10 cellular contexts compared by ENCODE assay signal in the genomic region with DNA sequence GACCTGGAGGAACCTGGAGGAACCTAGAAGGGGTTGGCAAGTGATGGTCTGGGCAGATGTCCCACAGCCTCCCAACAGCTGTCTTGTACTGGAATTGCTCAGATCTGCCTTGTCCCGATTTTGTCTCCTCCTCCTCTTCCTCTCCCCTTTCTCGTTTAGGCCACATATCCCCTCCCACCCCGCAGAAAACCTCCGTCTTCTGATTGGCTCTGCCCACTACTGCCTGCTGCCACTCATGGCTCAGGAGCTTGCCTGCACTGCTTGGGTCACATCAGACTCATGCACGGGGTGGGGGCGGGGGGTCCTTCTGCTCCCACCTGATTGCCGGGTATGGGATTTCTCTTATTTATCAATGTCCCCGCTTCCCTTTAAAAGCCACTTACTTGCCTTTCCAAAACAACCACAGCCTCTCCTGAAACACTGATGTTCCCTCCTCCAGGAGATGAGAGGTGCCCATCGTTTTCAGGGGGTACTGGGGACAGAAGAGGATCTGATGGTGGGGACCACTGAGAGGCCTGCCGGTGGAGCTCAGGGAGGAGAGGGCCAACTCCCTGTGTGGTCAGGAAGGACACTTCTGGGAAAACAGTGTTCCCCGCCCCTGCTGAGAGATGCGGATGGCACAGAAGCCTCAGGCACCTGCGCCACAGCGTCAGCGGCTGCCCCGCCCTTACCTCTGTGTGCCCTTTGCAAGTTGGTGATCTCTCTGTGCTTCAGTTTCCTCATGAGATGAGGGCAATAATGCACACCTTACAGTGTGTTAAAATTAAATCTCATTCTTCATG. TPM values are rescaled to one million over a fixed set of nuclear protein-coding genes. Genes with fewer than 3 reads are reported as not detected.
DNase-seq lines count a peak whose midpoint lies in the region; ATAC-seq and TF ChIP-seq lines count a peak whose summit lies in the region.
"Had no signal": no experiment of that assay in that cellular context is flagged by ENCODE, and none has a peak within 500 bp of the region (broad histone marks: within the 10 kb centered on the region; RNA-seq: fewer than 3 reads in every experiment).

No MANE protein-coding gene starts in this region.

- no peak overlapping the region for H2BK5ac ChIP-seq in H9 (ENCODE audit: insufficient read length, low read length)

- peaks cover 20% of the 10 kb centered on the region for H3K36me3 ChIP-seq in skeletal muscle satellite cell (ENCODE audit: insufficient read depth, low read length)
- H3K36me3 ChIP-seq: prostate gland had no signal

- H3K79me1 ChIP-seq in H9 (ENCODE audit: insufficient read depth, low read depth, low read length, poor library complexity, severe bottlenecking) = no peaks in the 10 kb centered on the region

- no peak overlapping the region for H2AK5ac ChIP-seq in H9 (ENCODE audit: insufficient read length, low read length)

- H2BK12ac ChIP-seq in H9 (ENCODE audit: insufficient read length, low read depth, low read length) = no peak overlapping the region

- H4K5ac ChIP-seq in H9 (ENCODE audit: insufficient read length, low read depth, low read length) = no peak overlapping the region

- H3K4me1 Mint-ChIP-seq in H9 = peaks cover 11% of the 10 kb centered on the region in 2 experiments
- H3K4me1 Mint-ChIP-seq in naive thymus-derived CD8-positive, alpha-beta T cell = peaks cover 19 to 52% (median 48%) of the 10 kb centered on the region in 4 donors

- H3K4me2 ChIP-seq in H9 (ENCODE audit: insufficient read depth, insufficient read length, low read length) (no peak overlapping the region), skeletal muscle satellite cell (ENCODE audit: low read length) (peak overlapping the region; percentile 68)

- no peak overlapping the region for H2BK120ac ChIP-seq in H9 (ENCODE audit: low read depth, low read length, poor library complexity, severe bottlenecking)

- H3K9me3 ChIP-seq in H9 (ENCODE audit: control insufficient read depth, low read depth, low read length) = no peaks in the 10 kb centered on the region
- no peaks in the 10 kb centered on the region for H3K9me3 ChIP-seq in skeletal muscle satellite cell (replicated peaks; ENCODE audit: low read length)
- H3K9me3 ChIP-seq: prostate gland had no signal

- peak; percentile 27 for ATAC-seq in Right ventricle myocardium inferior
- ATAC-seq in naive thymus-derived CD8-positive, alpha-beta T cell = no peak

- intact Hi-C loops in Right ventricle myocardium inferior (cut with DNase I) = loop anchor here (5.0 kb wide), 1 partner anchor 57 kb away; the partner anchor contains the start of gene HMGXB4

- no CpG with 5 or more reads among the region's 16 CpGs for WGBS in H9 (ENCODE audit: extremely low coverage, insufficient read length, low lambda C conversion rate)

- H4K20me1 ChIP-seq in H9 (ENCODE audit: control insufficient read depth, insufficient read depth, insufficient read length) = peaks cover 2% of the 10 kb centered on the region

- no peak overlapping the region for H4K91ac ChIP-seq in H9 (ENCODE audit: insufficient read length, low read depth, low read length)

- H3K4me1 ChIP-seq in H9 (ENCODE audit: insufficient read depth, low read length) (no peaks in the 10 kb centered on the region), skeletal muscle satellite cell (ENCODE audit: control insufficient read depth, insufficient read depth, low read length) (peaks cover 46% of the 10 kb centered on the region)

- no peak overlapping the region for H3K56ac ChIP-seq in H9 (ENCODE audit: insufficient read length, low read depth, low read length)

- POLR2A ChIA-PET in RWPE1 (lab: Yijun Ruan, JAX; ENCODE audit: low non-redundant PET) = no interaction called here
- POLR2A ChIA-PET in naive thymus-derived CD8-positive, alpha-beta T cell (lab: Charles Lee) = no interaction called here

- H3K27ac ChIP-seq in H9 (ENCODE audit: insufficient read length, low read depth, low read length) (no peak overlapping the region), RWPE1 (peak overlapping the region; percentile 42; the same call in 1 of the 2 replicates)

- no peak overlapping the region for H3K4ac ChIP-seq in H9 (ENCODE audit: low read depth, low read length)

- no peak overlapping the region for H3K18ac ChIP-seq in H9 (ENCODE audit: insufficient read length, low read depth, low read length)

- DNase-seq in H9 = peak; percentile 59
- DNase-seq in RWPE1 (ENCODE audit: low spot score) = no peak
- no peak for DNase-seq in Right ventricle myocardium inferior (ENCODE audit: missing footprints)
- no peak for DNase-seq in naive thymus-derived CD8-positive, alpha-beta T cell
- DNase-seq in GF-D8 (lab: John Stamatoyannopoulos, UW) = no peak
- DNase-seq in inferior parietal cortex (ENCODE audit: extremely low spot score) = no peak
- DNase-seq: activated naive CD4-positive, alpha-beta T cell treated with Interleukin-2 at 50 U/mL for 16 hours; Karpas-422 had no signal

- H3K9me3 Mint-ChIP-seq in H9 = no peaks in the 10 kb centered on the region
- H3K9me3 Mint-ChIP-seq in naive thymus-derived CD8-positive, alpha-beta T cell = no peaks in the 10 kb centered on the region

- H3K9ac ChIP-seq in H9 (ENCODE audit: extremely low read depth, insufficient read length, low read length) (no peak overlapping the region), skeletal muscle satellite cell (ENCODE audit: low read depth, low read length) (peak overlapping the region; percentile 69)

- no peak overlapping the region for H3K4me3 Mint-ChIP-seq in H9
- peak overlapping the region in 1 of 10 donors; percentile 48 for H3K4me3 Mint-ChIP-seq in naive thymus-derived CD8-positive, alpha-beta T cell

- no peak overlapping the region for H3K23ac ChIP-seq in H9 (ENCODE audit: insufficient read length, low read depth, low read length)

- H4K8ac ChIP-seq in H9 (replicated peaks; ENCODE audit: insufficient read length, low read depth, low read length) = no peak overlapping the region

- peak overlapping the region; percentile 24 for H3K4me3 ChIP-seq in skeletal muscle satellite cell (ENCODE audit: low read length)
- H3K4me3 ChIP-seq: prostate gland had no signal

- H2AFZ ChIP-seq in H9 (ENCODE audit: low read length) = no peak overlapping the region

- no peak overlapping the region for H3T11ph ChIP-seq in H9 (ENCODE audit: low read length)

- H3K27me3 Mint-ChIP-seq in H9 (ENCODE audit: low read depth) = no peaks in the 10 kb centered on the region
- no peaks in the 10 kb centered on the region for H3K27me3 Mint-ChIP-seq in naive thymus-derived CD8-positive, alpha-beta T cell

- H3K27ac Mint-ChIP-seq in H9 = peak overlapping the region in 2 of 3 experiments; percentile 62 to 68; a peak in 1 of 7 replicates
- peak overlapping the region in 3 of 10 donors; percentile 21 to 63 (median 40) for H3K27ac Mint-ChIP-seq in naive thymus-derived CD8-positive, alpha-beta T cell

- H3K14ac ChIP-seq in H9 (ENCODE audit: insufficient read depth, low read length) = no peak overlapping the region

- CTCF ChIA-PET in RWPE1 (lab: Yijun Ruan, JAX) = no interaction called here

- H3K23me2 ChIP-seq in H9 (ENCODE audit: insufficient read length, low read depth, low read length, poor library complexity, severe bottlenecking) = no peaks in the 10 kb centered on the region

- no peak overlapping the region for H2BK15ac ChIP-seq in H9 (ENCODE audit: low read depth, low read length)

- TF ChIP-seq CTCF in H9 (conservative IDR thresholded peaks at IDR 0.05) (no peak), RWPE1 (conservative IDR thresholded peaks at IDR 0.05; ENCODE audit: low read depth) (no peak)

- H3K79me2 ChIP-seq in H9 (ENCODE audit: insufficient read depth, low read length) = no peaks in the 10 kb centered on the region

- no peak overlapping the region for H2BK20ac ChIP-seq in H9 (ENCODE audit: low read depth, low read length, poor library complexity, severe bottlenecking)

- H3K36me3 Mint-ChIP-seq in H9 (ENCODE audit: insufficient read depth in 1 of 3, low read depth in 3 of 3) = peaks cover 0 to 12% (median 4%) of the 10 kb centered on the region in 3 experiments; a peak in 3 of 7 replicates
- H3K36me3 Mint-ChIP-seq in naive thymus-derived CD8-positive, alpha-beta T cell = peaks cover 0 to 34% (median 1%) of the 10 kb centered on the region in 3 donors

- H3K27me3 ChIP-seq in H9 (ENCODE audit: insufficient read depth, low read length) (no peaks in the 10 kb centered on the region), skeletal muscle satellite cell (ENCODE audit: control insufficient read depth, insufficient read depth, low read length) (no peaks in the 10 kb centered on the region)

RNA-seq across cellular contexts. Expression of gene TOM1, which starts 14.7 kb away (rescaled TPM):
- total RNA-seq in H9 (2021) (22.3 and 23.9 TPM in 2 replicates), Right ventricle myocardium inferior (62.5 TPM)
- total RNA-seq in skeletal muscle satellite cell (2012; rRNA removed) = 33.0 and 38.0 TPM in 2 replicates
- total RNA-seq in naive thymus-derived CD8-positive, alpha-beta T cell = 10 to 100 TPM; 45.9 to 47.8 TPM
- polyA plus RNA-seq in naive thymus-derived CD8-positive, alpha-beta T cell = 10 to 100 TPM; 26.6 to 29.6 (median 29.2) TPM

RNA-seq across cellular contexts. Expression of gene HMGXB4, which starts 57.1 kb away (rescaled TPM):
- total RNA-seq in H9 (2021) = 32.5 and 33.5 TPM in 2 replicates
- total RNA-seq in Right ventricle myocardium inferior = 9.4 TPM
- total RNA-seq in skeletal muscle satellite cell (2012; rRNA removed) = 11.6 and 16.2 TPM in 2 replicates
- 10 to 100 TPM; 29.5 to 32.6 TPM for total RNA-seq in naive thymus-derived CD8-positive, alpha-beta T cell
- 10 to 100 TPM in 2 of 3 donors, 1 to 10 TPM in 1; 7.9 to 17.8 (median 11.0) TPM for polyA plus RNA-seq in naive thymus-derived CD8-positive, alpha-beta T cell
